Comparison of ENCODE assay signal across 30 cellular contexts in the genomic region with DNA sequence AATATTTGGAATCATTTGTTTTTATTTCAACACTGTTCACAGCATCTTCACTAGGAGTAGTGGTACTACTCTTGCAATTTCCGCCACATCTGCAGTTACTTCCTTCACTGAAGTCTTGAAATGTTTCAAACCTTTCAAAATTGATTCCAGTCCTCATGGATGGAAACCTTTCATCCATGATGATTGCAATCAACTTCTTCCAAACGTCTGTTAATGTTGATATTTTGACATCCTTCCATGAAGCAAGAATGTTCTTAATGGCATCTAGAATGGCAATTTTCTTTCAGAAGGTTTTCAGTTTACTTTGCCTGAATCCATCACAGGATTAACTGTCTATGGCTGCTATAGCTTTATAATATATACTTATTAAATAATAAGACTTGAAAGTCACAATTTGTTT.
"Had no signal": no experiment of that assay in that cellular context is flagged by ENCODE, and none has a peak within 500 bp of the region (broad histone marks: within the 10 kb centered on the region; RNA-seq: fewer than 3 reads in every experiment).

No MANE protein-coding gene starts in this region.

- H3K27ac ChIP-seq: adrenal gland, ascending aorta, body of pancreas, brain microvascular endothelial cell, breast epithelium, cardiac muscle cell had no signal

- H3K27me3 ChIP-seq: adrenal gland, ascending aorta, body of pancreas, brain microvascular endothelial cell, breast epithelium, cardiac muscle cell had no signal

- H3K4me3 ChIP-seq: adrenal gland, ascending aorta, body of pancreas, breast epithelium, cardiac muscle cell had no signal

- H3K9me3 ChIP-seq: adrenal gland, ascending aorta, body of pancreas, breast epithelium had no signal

- DNase-seq: activated effector memory CD4-positive, alpha-beta T cell treated with anti-CD3 and anti-CD28 coated beads, Interleukin-2, amount 50 U/mL, for 16 hours; activated effector memory CD4-positive, alpha-beta T cell treated with Interleukin-2 at 50 U/mL for 16 hours; activated gamma-delta T cell; activated gamma-delta T cell treated with Interleukin-2 at 50 U/mL for 16 hours; activated naive CD4-positive, alpha-beta T cell; activated naive CD4-positive, alpha-beta T cell treated with anti-CD3 and anti-CD28 coated beads for 36 hours; activated naive CD4-positive, alpha-beta T cell treated with anti-CD3 and anti-CD28 coated beads, Interleukin-2, amount 10 ng/mL, durations not matched to agents 7 days and 5 days; activated naive CD4-positive, alpha-beta T cell treated with anti-CD3 and anti-CD28 coated beads, Interleukin-2, amount 50 U/mL, for 16 hours; activated naive CD4-positive, alpha-beta T cell treated with Interleukin-2 at 50 U/mL for 16 hours; activated naive CD8-positive, alpha-beta T cell treated with anti-CD3 and anti-CD28 coated beads for 36 hours; activated naive CD8-positive, alpha-beta T cell treated with anti-CD3 and anti-CD28 coated beads, Interleukin-2, amount 10 ng/mL, durations not matched to agents 7 days and 5 days; activated naive CD8-positive, alpha-beta T cell treated with anti-CD3 and anti-CD28 coated beads, Interleukin-2, amount 50 U/mL, for 24 hours; activated T-cell treated with anti-CD3 and anti-CD28 coated beads, Interleukin-2, amount 50 U/mL, for 1 hour; activated T-cell treated with anti-CD3 and anti-CD28 coated beads, Interleukin-2, amount 50 U/mL, for 24 hours; activated T-cell treated with anti-CD3 and anti-CD28 coated beads, Interleukin-2, amount 50 U/mL, for 4 hours; activated T-cell treated with anti-CD3 and anti-CD28 coated beads, Interleukin-2, amount 50 U/mL, for 48 hours; activated T-cell treated with anti-CD3 and anti-CD28 coated beads, Interleukin-2, amount 50 U/mL, for 72 hours; adrenal gland; amniotic stem cell; amygdala; anterior cingulate cortex; aorta; body of pancreas; brain microvascular endothelial cell; caudate nucleus; central memory CD4-positive, alpha-beta T cell; cerebellar nuclear complex had no signal

- H3K36me3 ChIP-seq: adrenal gland, ascending aorta, brain microvascular endothelial cell, breast epithelium, cardiac muscle cell had no signal
